8 cellular contexts compared by ENCODE assay signal in the genomic region with DNA sequence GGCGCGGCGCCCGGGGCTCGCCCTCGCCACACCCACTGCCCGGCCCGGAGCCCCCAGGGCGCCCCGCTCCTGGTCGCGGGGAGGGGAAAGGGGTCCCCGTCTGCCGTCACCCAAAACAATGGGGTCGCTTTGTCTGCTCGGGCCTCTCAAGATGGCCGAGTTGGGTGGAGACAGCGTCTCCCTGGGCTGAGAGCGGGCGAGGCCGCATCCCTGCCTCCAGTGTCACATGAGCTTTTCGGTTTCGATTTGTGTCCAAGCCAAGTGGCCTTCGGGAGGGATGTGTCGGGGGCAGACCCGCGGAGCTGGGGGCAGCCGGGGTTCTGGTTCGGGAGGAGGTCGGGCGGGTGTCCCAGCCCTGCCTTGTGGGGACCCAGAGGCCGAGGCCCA. TPM values are rescaled to one million over a fixed set of nuclear protein-coding genes. Genes with fewer than 3 reads are reported as not detected.
DNase-seq lines count a peak whose midpoint lies in the region; ATAC-seq and TF ChIP-seq lines count a peak whose summit lies in the region.

No MANE protein-coding gene starts in this region.

- H3K27me3 Mint-ChIP-seq in CD4-positive, alpha-beta memory T cell = no peaks in the 10 kb centered on the region

- POLR2A ChIA-PET in CD4-positive, alpha-beta memory T cell (lab: Charles Lee; ENCODE audit: partially characterized antibody) = interaction anchor here (0.8 to 5.1 kb wide), 12 partner anchors 14 to 352 kb away, joined by 3 to 32 read pairs (median 4); a partner anchor contains a TSS

- DNase-seq in CD4-positive, alpha-beta memory T cell = peak; percentile 60 to 76 (median 63)
- peak; percentile 70 to 87 (median 84) for DNase-seq in Peyer's patch
- DNase-seq in activated naive CD4-positive, alpha-beta T cell treated with Interleukin-2 at 50 U/mL for 16 hours = peak; percentile 64
- peak; percentile 65 for DNase-seq in foreskin melanocyte
- peak in 52 of 56 donors; percentile 19 to 84 (median 66) for DNase-seq in nucleus accumbens (lab: John Stamatoyannopoulos, UW)
- peak; percentile 67 to 82 for DNase-seq in tibial artery

- no peak for TF ChIP-seq POLR2A in Peyer's patch (IDR thresholded peaks at IDR 0.05)

- H3K27me3 ChIP-seq in CD4-positive, alpha-beta memory T cell (ENCODE audit: insufficient read depth, low read length) = no peaks in the 10 kb centered on the region
- no peaks in the 10 kb centered on the region for H3K27me3 ChIP-seq in Peyer's patch
- H3K27me3 ChIP-seq in tibial artery = no peaks in the 10 kb centered on the region

- H3K9me3 ChIP-seq in CD4-positive, alpha-beta memory T cell (ENCODE audit: control insufficient read depth in 1 of 2, low read length in 2 of 2) = no peaks in the 10 kb centered on the region
- H3K9me3 ChIP-seq in Peyer's patch (no peaks in the 10 kb centered on the region), tibial artery (no peaks in the 10 kb centered on the region)

- H3K4me3 Mint-ChIP-seq in CD4-positive, alpha-beta memory T cell = peak overlapping the region; percentile 84 to 92 (median 89)

- H3K27ac ChIP-seq in CD4-positive, alpha-beta memory T cell (ENCODE audit: low read depth, low read length) = peak overlapping the region; percentile 79
- H3K27ac ChIP-seq in Peyer's patch (peak overlapping the region; percentile 90 to 98 (median 95)), tibial artery (peak overlapping the region; percentile 94 to 97)

- peak overlapping the region; percentile 87 to 95 (median 93) for H3K27ac Mint-ChIP-seq in CD4-positive, alpha-beta memory T cell

- CTCF ChIA-PET in CD4-positive, alpha-beta memory T cell (lab: Charles Lee; ENCODE audit: partially characterized antibody) = interaction anchor here (0.7 to 2.0 kb wide), 5 partner anchors 17 to 134 kb away, joined by 3 to 6 read pairs (median 3); no protein-coding TSS in a partner anchor

- peaks cover 0 to 2% (median 0%) of the 10 kb centered on the region in 8 donors for H3K9me3 Mint-ChIP-seq in CD4-positive, alpha-beta memory T cell

- peak; percentile 33 for ATAC-seq in GM19438 (IDR thresholded peaks at IDR 0.05; ENCODE audit: low read depth, unreplicated experiment)
- peak; percentile 22 for ATAC-seq in HG03558 (IDR thresholded peaks at IDR 0.05; ENCODE audit: extremely low read depth, unreplicated experiment)

- intact Hi-C loops in CD4-positive, alpha-beta memory T cell (cut with micrococcal nuclease) = loop anchor here (2.0 kb wide), 2 partner anchors 204 to 398 kb away; a partner anchor contains a TSS
- intact Hi-C loops in tibial artery (cut with DNase I; ENCODE audit: low total_unique reads) = loop anchor here (10.0 kb wide), 1 partner anchor 200 kb away; a partner anchor contains a TSS

- H3K4me1 ChIP-seq in CD4-positive, alpha-beta memory T cell (ENCODE audit: insufficient read depth, low read length) = peaks cover 52% of the 10 kb centered on the region
- H3K4me1 ChIP-seq in Peyer's patch = peaks cover 0 to 43% (median 0%) of the 10 kb centered on the region in 4 donors
- peaks cover 0 to 57% (median 16%) of the 10 kb centered on the region in 4 donors for H3K4me1 ChIP-seq in tibial artery

- TF ChIP-seq CTCF in Peyer's patch (IDR thresholded peaks at IDR 0.05) (no peak), tibial artery (IDR thresholded peaks at IDR 0.05) (no peak)

- H3K4me1 Mint-ChIP-seq in CD4-positive, alpha-beta memory T cell = peaks cover 30 to 64% (median 46%) of the 10 kb centered on the region in 4 donors

- peak overlapping the region; percentile 45 to 82 for H3K4me3 ChIP-seq in CD4-positive, alpha-beta memory T cell (ENCODE audit: low read length in 2 of 2)
- H3K4me3 ChIP-seq in Peyer's patch = peak overlapping the region; percentile 80 to 97 (median 92)
- peak overlapping the region; percentile 74 to 99 for H3K4me3 ChIP-seq in tibial artery

- H3K36me3 Mint-ChIP-seq in CD4-positive, alpha-beta memory T cell = peaks cover 6 to 14% of the 10 kb centered on the region in 2 donors

- H3K36me3 ChIP-seq in CD4-positive, alpha-beta memory T cell (ENCODE audit: insufficient read depth, low read length) = no peaks in the 10 kb centered on the region
- H3K36me3 ChIP-seq in Peyer's patch = peaks cover 0 to 8% (median 0%) of the 10 kb centered on the region in 3 donors
- peaks cover 4 to 7% (median 6%) of the 10 kb centered on the region in 3 donors for H3K36me3 ChIP-seq in tibial artery

RNA-seq across cellular contexts. Expression of a gene that starts 0.8 kb away (rescaled TPM):
- 100 to 1,000 TPM; 314 to 318 TPM for total RNA-seq in CD4-positive, alpha-beta memory T cell
- 10 to 100 TPM; 19.6 to 60.8 TPM for polyA plus RNA-seq in CD4-positive, alpha-beta memory T cell
- 100 to 1,000 TPM; 386 to 531 (median 472) TPM for total RNA-seq in Peyer's patch

Comparison
In these comparisons a context has a peak if more than half of its experiments do, and no peak if none do; other contexts are left out.
1. Peak in every context shown above with its lines: DNase-seq, ATAC-seq, H3K4me3 ChIP-seq and H3K27ac ChIP-seq.